In genomic region chr15:45126535-45127158, GRCh38 we compare ENCODE assay signal across 8 cellular contexts. TPM values are rescaled to one million over a fixed set of nuclear protein-coding genes. Genes with fewer than 3 reads are reported as not detected.
DNase-seq lines count a peak whose midpoint lies in the region; ATAC-seq, FAIRE-seq and TF ChIP-seq lines count a peak whose summit lies in the region.

No MANE protein-coding gene starts in this region.

- TF ChIP-seq POLR2A in H1 (IDR thresholded peaks at IDR 0.05; ENCODE audit: control extremely low read depth in 1 of 2, low read depth in 2 of 2, low read length in 2 of 2): no peak
- no peak for TF ChIP-seq POLR2A in ovary (IDR thresholded peaks at IDR 0.05)

- no peak overlapping the region for H2BK15ac ChIP-seq in H1 (ENCODE audit: low read length)

- H2AK5ac ChIP-seq in H1 (ENCODE audit: low read depth, low read length): no peak overlapping the region

- no peaks in the 10 kb centered on the region for H3F3A ChIP-seq in smooth muscle cell (ENCODE audit: low read depth)

- no peak overlapping the region for H3K14ac ChIP-seq in H1 (ENCODE audit: insufficient read length)

- peak; percentile 80 for TF ChIP-seq CTCF in CD4-positive, alpha-beta T cell (IDR thresholded peaks at IDR 0.05)
- TF ChIP-seq CTCF in GM13976 (IDR thresholded peaks at IDR 0.05; ENCODE audit: borderline replicate concordance, control extremely low read depth, extremely low read depth, insufficient read depth, missing control alignments): peak; percentile 57
- peak in 2 of 3 experiments; percentile 48 to 52; a peak in 2 of 4 replicates for TF ChIP-seq CTCF in H1 (IDR thresholded peaks at IDR 0.05; ENCODE audit: control extremely low read depth in 1 of 3, insufficient read depth in 1 of 3, low read depth in 1 of 3, low read length in 3 of 3)
- peak; percentile 54 for TF ChIP-seq CTCF in smooth muscle cell (IDR thresholded peaks at IDR 0.05; ENCODE audit: borderline replicate concordance, insufficient read depth, poor library complexity, severe bottlenecking)
- TF ChIP-seq CTCF in ovary (IDR thresholded peaks at IDR 0.05): no peak

- in situ Hi-C loops in GM13976 (cut with MboI; ENCODE audit: low sequenced_read_pairs, unreplicated experiment) (no loop called here), SK-MEL-5 (cut with HindIII; ENCODE audit: low pct_unique_long_range_greater_than_20kb, low sequenced_read_pairs) (no loop called here)

- H3K4me3 ChIP-seq in H1 (ENCODE audit: extremely low read depth in 1 of 4, insufficient read depth in 2 of 4, low read depth in 3 of 4, low read length in 4 of 4) (no peak overlapping the region), smooth muscle cell (no peak overlapping the region), ovary (no peak overlapping the region)

- ATAC-seq in CD4-positive, alpha-beta T cell (ENCODE audit: poor library complexity): peak; percentile 69

- H3K4ac ChIP-seq in H1 (replicated peaks; ENCODE audit: insufficient read length, low read depth, low read length): no peak overlapping the region

- WGBS in H1 (ENCODE audit: extremely low coverage in 1 of 2, insufficient coverage in 1 of 2, insufficient read length in 1 of 2, insufficient replicate concordance in 2 of 2, low coverage in 1 of 2, low lambda C conversion rate in 2 of 2, missing lambda C conversion rate in 1 of 2), 2 experiments: 47% methylated on average over 2 of the region's 2 CpGs; no CpG with 5 or more reads in 1 of the 2 experiments
- 38% methylated on average over 2 of the region's 2 CpGs for WGBS in smooth muscle cell (ENCODE audit: low lambda C conversion rate)
- 39 to 48% (median 42%) methylated on average over 2 of the region's 2 CpGs for WGBS in ovary, 3 donors

- no peaks in the 10 kb centered on the region for H3K9me3 ChIP-seq in CD4-positive, alpha-beta T cell (ENCODE audit: control insufficient read depth, low read length)
- no peaks in the 10 kb centered on the region for H3K9me3 ChIP-seq in H1 (ENCODE audit: insufficient read depth in 2 of 2, low read depth in 1 of 2, low read length in 1 of 2)
- no peaks in the 10 kb centered on the region for H3K9me3 ChIP-seq in smooth muscle cell (replicated peaks; ENCODE audit: low read depth)
- H3K9me3 ChIP-seq in ovary: no peaks in the 10 kb centered on the region

- H3K36me3 Mint-ChIP-seq in CD4-positive, alpha-beta T cell (ENCODE audit: low read depth): no peaks in the 10 kb centered on the region

- CTCF ChIA-PET in CD4-positive, alpha-beta T cell (lab: Charles Lee): interaction anchor here (0.6 to 2.7 kb wide), 5 partner anchors 8 to 278 kb away, joined by 3 to 28 read pairs (median 3); no protein-coding TSS in a partner anchor
- CTCF ChIA-PET in H1 (lab: Charles Lee; ENCODE audit: partially characterized antibody): interaction anchor here (0.7 to 6.0 kb wide), 12 partner anchors 8 to 79 kb away, joined by 3 to 57 read pairs (median 6); partner anchors contain the start of genes DUOX2 and DUOXA2

- H3K79me2 ChIP-seq in H1 (ENCODE audit: control insufficient read depth in 1 of 2, insufficient read depth in 2 of 2, low read length in 2 of 2) (no peaks in the 10 kb centered on the region), smooth muscle cell (ENCODE audit: low read depth) (no peaks in the 10 kb centered on the region)

- no peak overlapping the region for H2BK120ac ChIP-seq in H1 (replicated peaks; ENCODE audit: low read depth, low read length)

- H3K9ac ChIP-seq in H1 (replicated peaks in 1 of 4; ENCODE audit: extremely low read depth in 1 of 4, low read depth in 3 of 4, low read length in 3 of 4) (no peak overlapping the region), smooth muscle cell (ENCODE audit: low read depth) (no peak overlapping the region)

- no peak for FAIRE-seq in H1 (lab: Jason Lieb, UNC)

- peaks cover 7% of the 10 kb centered on the region for H3K4me1 Mint-ChIP-seq in CD4-positive, alpha-beta T cell (ENCODE audit: low read depth)

- POLR2A ChIA-PET in CD4-positive, alpha-beta T cell (lab: Charles Lee): interaction anchor here (0.6 to 0.9 kb wide), 3 partner anchors 8 to 275 kb away, joined by 3 read pairs; a partner anchor contains a TSS
- POLR2A ChIA-PET in H1 (lab: Charles Lee; ENCODE audit: partially characterized antibody): no interaction called here

- no peak overlapping the region for H2BK5ac ChIP-seq in H1 (ENCODE audit: low read depth, low read length)

- no peak overlapping the region for H4K5ac ChIP-seq in H1 (ENCODE audit: insufficient read length, low read depth, low read length)

- peak; percentile 39 to 58; a peak in 3 of 4 replicates for TF ChIP-seq RAD21 in H1 (IDR thresholded peaks at IDR 0.05 in 1 of 2, conservative IDR thresholded peaks at IDR 0.05 in 1 of 2; ENCODE audit: low read depth in 2 of 2, low read length in 2 of 2)

- H3K27me3 Mint-ChIP-seq in CD4-positive, alpha-beta T cell: peaks cover 72% of the 10 kb centered on the region

- no peak overlapping the region for H4K8ac ChIP-seq in H1 (ENCODE audit: extremely low read depth, insufficient read depth, low read length)

- TF ChIP-seq EP300 in H1 (IDR thresholded peaks at IDR 0.05; ENCODE audit: borderline replicate concordance in 1 of 2, low read depth in 2 of 2, low read length in 2 of 2): no peak
- TF ChIP-seq EP300 in ovary (IDR thresholded peaks at IDR 0.05): no peak

- H3K36me3 ChIP-seq in H1 (ENCODE audit: control insufficient read depth in 2 of 4, insufficient read depth in 4 of 4, low read length in 3 of 4) (no peaks in the 10 kb centered on the region), smooth muscle cell (ENCODE audit: low read depth) (no peaks in the 10 kb centered on the region), ovary (no peaks in the 10 kb centered on the region)

- no peak overlapping the region for H3K27ac ChIP-seq in CD4-positive, alpha-beta T cell (ENCODE audit: low read depth, low read length)
- H3K27ac ChIP-seq in H1 (ENCODE audit: low read depth, low read length) (no peak overlapping the region), smooth muscle cell (ENCODE audit: low read depth) (no peak overlapping the region), ovary (no peak overlapping the region)

- H4K20me1 ChIP-seq in H1 (replicated peaks in 1 of 2; ENCODE audit: control insufficient read depth in 1 of 2, insufficient read depth in 2 of 2, low read length in 2 of 2) (peaks cover 0 to 2% of the 10 kb centered on the region in 2 experiments), smooth muscle cell (ENCODE audit: low read depth) (no peaks in the 10 kb centered on the region)

- no peak overlapping the region for H3K18ac ChIP-seq in H1 (ENCODE audit: extremely low read depth, low read length)

- no peak overlapping the region for H3K23ac ChIP-seq in H1 (ENCODE audit: insufficient read length)

- H3K27ac Mint-ChIP-seq in CD4-positive, alpha-beta T cell: no peak overlapping the region

- H3K4me1 ChIP-seq in H1 (replicated peaks in 1 of 4; ENCODE audit: control insufficient read depth in 3 of 4, insufficient read depth in 4 of 4, low read length in 3 of 4): peaks cover 0 to 6% (median 2%) of the 10 kb centered on the region in 4 experiments; a peak in 4 of 7 replicates
- no peaks in the 10 kb centered on the region for H3K4me1 ChIP-seq in smooth muscle cell (ENCODE audit: low read depth)
- H3K4me1 ChIP-seq in ovary (ENCODE audit: insufficient read depth): peaks cover 5% of the 10 kb centered on the region

- H3K23me2 ChIP-seq in H1 (ENCODE audit: low read depth, low read length): peaks cover 5% of the 10 kb centered on the region; the same call in 1 of the 2 replicates

- H3K4me3 Mint-ChIP-seq in CD4-positive, alpha-beta T cell: no peak overlapping the region

- no peak overlapping the region for H2BK12ac ChIP-seq in H1 (ENCODE audit: low read depth, low read length)

- H2AFZ ChIP-seq in H1 (ENCODE audit: low read length) (no peak overlapping the region), smooth muscle cell (ENCODE audit: low read depth) (no peak overlapping the region)

- H3K4me2 ChIP-seq in H1 (ENCODE audit: insufficient read depth in 1 of 2, low read depth in 2 of 2, low read length in 2 of 2) (no peak overlapping the region), smooth muscle cell (no peak overlapping the region)

- H3K27me3 ChIP-seq in CD4-positive, alpha-beta T cell (ENCODE audit: control insufficient read depth, insufficient read depth, low read length): peaks cover 60% of the 10 kb centered on the region
- peaks cover 45 to 75% (median 56%) of the 10 kb centered on the region in 4 experiments for H3K27me3 ChIP-seq in H1 (replicated peaks in 1 of 4; ENCODE audit: control insufficient read depth in 3 of 4, extremely low read depth in 1 of 4, insufficient read depth in 3 of 4, low read length in 3 of 4)
- peaks cover 73% of the 10 kb centered on the region for H3K27me3 ChIP-seq in smooth muscle cell (ENCODE audit: low read depth)
- no peaks in the 10 kb centered on the region for H3K27me3 ChIP-seq in ovary

- H3K56ac ChIP-seq in H1 (replicated peaks; ENCODE audit: insufficient read length, low read depth, low read length): no peak overlapping the region

- H4K91ac ChIP-seq in H1 (replicated peaks; ENCODE audit: insufficient read length, low read length): no peak overlapping the region

- DNase-seq in CD4-positive, alpha-beta T cell: peak in 6 of 10 experiments; percentile 26 to 39 (median 34)
- DNase-seq in GM13976 (ENCODE audit: low spot score): no peak
- peak; percentile 62 for DNase-seq in SK-MEL-5 (ENCODE audit: low read depth, low spot score)
- no peak for DNase-seq in H1 (ENCODE audit: low read depth in 1 of 2, low spot score in 2 of 2)
- DNase-seq in smooth muscle cell (lab: John Stamatoyannopoulos, UW; ENCODE audit: unreplicated experiment): no peak
- no peak for DNase-seq in ovary
- DNase-seq in NCI-H1092 treated with DMSO at 0.1 percent for 48 hours (lab: John Stamatoyannopoulos, UW): no peak
- no peak for DNase-seq in SK-N-DZ (ENCODE audit: low spot score)

- intact Hi-C loops in CD4-positive, alpha-beta T cell (cut with DNase I, micrococcal nuclease): loop anchor here (1.0 to 5.0 kb wide), 6 partner anchors 41 to 273 kb away; no protein-coding TSS in a partner anchor
- intact Hi-C loops in ovary (cut with DNase I): no loop called here

- H3K79me1 ChIP-seq in H1 (ENCODE audit: low read depth, low read length): no peaks in the 10 kb centered on the region

- no peak overlapping the region for H2BK20ac ChIP-seq in H1 (ENCODE audit: low read length)

- H3K9me3 Mint-ChIP-seq in CD4-positive, alpha-beta T cell: no peaks in the 10 kb centered on the region

RNA-seq across cellular contexts. Expression of gene DUOXA1, which starts 3.0 kb away (rescaled TPM):
- 1 to 10 TPM in 1 of 2 experiments, under 1 TPM in 1; 0.44 to 1.0 TPM for total RNA-seq in CD4-positive, alpha-beta T cell
- total RNA-seq in SK-MEL-5 (2014; rRNA removed; shearing (Covaris generic)): not detected in 2 replicates
- not detected in 2 replicates for polyA plus RNA-seq in SK-MEL-5 (2015; cell fraction: cytosol; rRNA removed)
- not detected in 2 replicates for polyA plus RNA-seq in SK-MEL-5 (2015; cell fraction: nucleus; rRNA removed)
- total RNA-seq in H1 (2021; fragmentation: NEBNext Ultra II Directional; extraction: Animal tissue kit (Norgen Biotek cat#: 25700)): not detected in 2 replicates
- polyA plus RNA-seq in H1 (2011; rRNA removed) (0.18 and 0.24 TPM in 2 replicates), smooth muscle cell (2.8 and 7.9 TPM in 2 replicates), ovary (under 1 TPM; 0.51 to 0.77 TPM)
- 0.09 TPM for polyA plus RNA-seq in H1 (2011; cell fraction: cytosol; rRNA removed)
- 0.81 TPM for polyA plus RNA-seq in H1 (2011; cell fraction: nucleus; rRNA removed)
- polyA plus RNA-seq in H1 (2012, experiment 1 of 2): 0.16 to 0.34 TPM in 2 of 4 replicates, not detected in the others
- not detected for polyA plus RNA-seq in H1 (2012, experiment 2 of 2)
- not detected for polyA plus RNA-seq in H1 (2013, experiment 1 of 2)
- 0.17 TPM for polyA plus RNA-seq in H1 (2013, experiment 2 of 2)
- polyA minus RNA-seq in H1 (2011; rRNA and poly(A)+ RNA removed): 0.57 and 0.66 TPM in 2 replicates
- polyA minus RNA-seq in H1 (2011; cell fraction: cytosol; rRNA and poly(A)+ RNA removed): not detected
- 0.30 TPM for polyA minus RNA-seq in H1 (2011; cell fraction: nucleus; rRNA and poly(A)+ RNA removed)
- total RNA-seq in smooth muscle cell (6.0 and 7.6 TPM in 2 replicates), ovary (1 to 10 TPM in 4 of 7 donors, under 1 TPM in 3; 0.30 to 4.1 (median 1.2) TPM)
- not detected in 2 replicates for polyA plus RNA-seq in SK-N-DZ (2014; cell fraction: cytosol; rRNA removed)
- polyA plus RNA-seq in SK-N-DZ (2014; cell fraction: nucleus; rRNA removed): not detected in 2 replicates

RNA-seq across cellular contexts. Expression of gene DUOX1, which starts 3.1 kb away (rescaled TPM):
- under 1 TPM; 0.17 to 0.25 TPM for total RNA-seq in CD4-positive, alpha-beta T cell
- not detected in 2 replicates for total RNA-seq in SK-MEL-5 (2014; rRNA removed; shearing (Covaris generic))
- polyA plus RNA-seq in SK-MEL-5 (2015; cell fraction: cytosol; rRNA removed): not detected in 2 replicates
- not detected in 2 replicates for polyA plus RNA-seq in SK-MEL-5 (2015; cell fraction: nucleus; rRNA removed)
- total RNA-seq in H1 (2021; fragmentation: NEBNext Ultra II Directional; extraction: Animal tissue kit (Norgen Biotek cat#: 25700)): 0.84 and 0.96 TPM in 2 replicates
- 1.4 and 2.0 TPM in 2 replicates for polyA plus RNA-seq in H1 (2011; rRNA removed)
- polyA plus RNA-seq in H1 (2011; cell fraction: cytosol; rRNA removed): 0.90 TPM
- 6.1 TPM for polyA plus RNA-seq in H1 (2011; cell fraction: nucleus; rRNA removed)
- polyA plus RNA-seq in H1 (2012, experiment 1 of 2): 0.99 to 2.2 TPM (median 1.7 TPM) in 4 replicates
- 0.47 TPM for polyA plus RNA-seq in H1 (2012, experiment 2 of 2)
- 0.57 TPM for polyA plus RNA-seq in H1 (2013, experiment 1 of 2)
- polyA plus RNA-seq in H1 (2013, experiment 2 of 2): 0.50 TPM
- polyA minus RNA-seq in H1 (2011; rRNA and poly(A)+ RNA removed): 0.88 and 2.2 TPM in 2 replicates
- polyA minus RNA-seq in H1 (2011; cell fraction: cytosol; rRNA and poly(A)+ RNA removed): 1.2 TPM
- 2.3 TPM for polyA minus RNA-seq in H1 (2011; cell fraction: nucleus; rRNA and poly(A)+ RNA removed)
- total RNA-seq in smooth muscle cell: 3.5 and 4.4 TPM in 2 replicates
- 5.8 and 13.8 TPM in 2 replicates for polyA plus RNA-seq in smooth muscle cell
- 1 to 10 TPM in 5 of 7 donors, under 1 TPM in 2; 0.23 to 9.2 (median 2.2) TPM for total RNA-seq in ovary
- under 1 TPM; 0.47 to 0.87 TPM for polyA plus RNA-seq in ovary
- 0.10 TPM in 1 of 2 replicates, not detected in the other for polyA plus RNA-seq in SK-N-DZ (2014; cell fraction: cytosol; rRNA removed)
- 0.09 and 0.30 TPM in 2 replicates for polyA plus RNA-seq in SK-N-DZ (2014; cell fraction: nucleus; rRNA removed)

RNA-seq across cellular contexts. Expression of gene DUOXA2, which starts 12.5 kb away (rescaled TPM):
- not detected for total RNA-seq in CD4-positive, alpha-beta T cell
- total RNA-seq in SK-MEL-5 (2014; rRNA removed; shearing (Covaris generic)): not detected in 2 replicates
- polyA plus RNA-seq in SK-MEL-5 (2015; cell fraction: cytosol; rRNA removed): not detected in 2 replicates
- polyA plus RNA-seq in SK-MEL-5 (2015; cell fraction: nucleus; rRNA removed): not detected in 2 replicates
- not detected in 2 replicates for total RNA-seq in H1 (2021; fragmentation: NEBNext Ultra II Directional; extraction: Animal tissue kit (Norgen Biotek cat#: 25700))
- 0.05 TPM in 1 of 2 replicates, not detected in the other for polyA plus RNA-seq in H1 (2011; rRNA removed)
- not detected for polyA plus RNA-seq in H1 (2011; cell fraction: cytosol; rRNA removed)
- not detected for polyA plus RNA-seq in H1 (2011; cell fraction: nucleus; rRNA removed)
- polyA plus RNA-seq in H1 (2012, experiment 1 of 2): not detected in 4 replicates
- polyA plus RNA-seq in H1 (2012, experiment 2 of 2): not detected
- not detected for polyA plus RNA-seq in H1 (2013, experiment 1 of 2)
- polyA plus RNA-seq in H1 (2013, experiment 2 of 2): not detected
- polyA minus RNA-seq in H1 (2011; rRNA and poly(A)+ RNA removed): not detected in 2 replicates
- polyA minus RNA-seq in H1 (2011; cell fraction: cytosol; rRNA and poly(A)+ RNA removed): not detected
- polyA minus RNA-seq in H1 (2011; cell fraction: nucleus; rRNA and poly(A)+ RNA removed): not detected
- total RNA-seq in smooth muscle cell: not detected in 2 replicates
- 0.24 TPM in 1 of 2 replicates, not detected in the other for polyA plus RNA-seq in smooth muscle cell
- total RNA-seq in ovary: under 1 TPM in 1 of 7 donors, not detected in 6; 0.18 TPM
- under 1 TPM in 1 of 2 donors, not detected in 1; 0.17 TPM for polyA plus RNA-seq in ovary
- not detected in 2 replicates for polyA plus RNA-seq in SK-N-DZ (2014; cell fraction: cytosol; rRNA removed)
- not detected in 2 replicates for polyA plus RNA-seq in SK-N-DZ (2014; cell fraction: nucleus; rRNA removed)

RNA-seq across cellular contexts. Expression of gene DUOX2, which starts 12.7 kb away (rescaled TPM):
- total RNA-seq in CD4-positive, alpha-beta T cell: under 1 TPM; 0.05 to 0.08 TPM
- 0.03 TPM in 2 replicates for total RNA-seq in SK-MEL-5 (2014; rRNA removed; shearing (Covaris generic))
- not detected in 2 replicates for polyA plus RNA-seq in SK-MEL-5 (2015; cell fraction: cytosol; rRNA removed)
- not detected in 2 replicates for polyA plus RNA-seq in SK-MEL-5 (2015; cell fraction: nucleus; rRNA removed)
- total RNA-seq in H1 (2021; fragmentation: NEBNext Ultra II Directional; extraction: Animal tissue kit (Norgen Biotek cat#: 25700)): not detected in 2 replicates
- 0.08 and 0.31 TPM in 2 replicates for polyA plus RNA-seq in H1 (2011; rRNA removed)
- polyA plus RNA-seq in H1 (2011; cell fraction: cytosol; rRNA removed): 0.03 TPM
- 0.30 TPM for polyA plus RNA-seq in H1 (2011; cell fraction: nucleus; rRNA removed)
- 0.04 to 0.16 TPM (median 0.08 TPM) in 3 of 4 replicates, not detected in the other for polyA plus RNA-seq in H1 (2012, experiment 1 of 2)
- polyA plus RNA-seq in H1 (2012, experiment 2 of 2): 0.07 TPM
- 0.18 TPM for polyA plus RNA-seq in H1 (2013, experiment 1 of 2)
- polyA plus RNA-seq in H1 (2013, experiment 2 of 2): 0.02 TPM
- polyA minus RNA-seq in H1 (2011; rRNA and poly(A)+ RNA removed): 0.02 and 0.09 TPM in 2 replicates
- not detected for polyA minus RNA-seq in H1 (2011; cell fraction: cytosol; rRNA and poly(A)+ RNA removed)
- 0.10 TPM for polyA minus RNA-seq in H1 (2011; cell fraction: nucleus; rRNA and poly(A)+ RNA removed)
- total RNA-seq in smooth muscle cell: 0.36 and 1.4 TPM in 2 replicates
- polyA plus RNA-seq in smooth muscle cell: 0.34 and 1.2 TPM in 2 replicates
- total RNA-seq in ovary: 1 to 10 TPM in 1 of 7 donors, under 1 TPM in 6; 0.05 to 1.1 (median 0.63) TPM
- polyA plus RNA-seq in ovary: 1 to 10 TPM in 1 of 2 donors, under 1 TPM in 1; 0.30 to 1.6 TPM
- not detected in 2 replicates for polyA plus RNA-seq in SK-N-DZ (2014; cell fraction: cytosol; rRNA removed)
- polyA plus RNA-seq in SK-N-DZ (2014; cell fraction: nucleus; rRNA removed): 0.02 and 0.07 TPM in 2 replicates

Comparison
In these comparisons a context has a peak if more than half of its experiments do, and no peak if none do; other contexts are left out.
1. DNase-seq: peak in CD4-positive, alpha-beta T cell (6 of 10) and SK-MEL-5 (single experiment); none in GM13976 (single experiment), H1 (0 of 2), smooth muscle cell (single experiment), ovary (0 of 5), NCI-H1092 treated with DMSO at 0.1 percent for 48 hours (single experiment) and SK-N-DZ (single experiment).
2. CTCF ChIP-seq: peak in CD4-positive, alpha-beta T cell (single experiment), GM13976 (single experiment), H1 (2 of 3) and smooth muscle cell (single experiment); none in ovary (0 of 3).
3. intact Hi-C loops: an anchor here in CD4-positive, alpha-beta T cell (1.0 to 5.0 kb wide); none called in ovary.